ENCODE assay signal across 19 cellular contexts in genomic region chr12:2306686-2307249, GRCh38.
A peak's percentile ranks its signal among the peaks of the same experiment; 100 is the strongest.
DNase-seq lines count a peak whose midpoint lies in the region; ATAC-seq, FAIRE-seq and TF ChIP-seq lines count a peak whose summit lies in the region.
"Had no signal": no experiment of that assay in that cellular context is flagged by ENCODE, and none has a peak within 500 bp of the region (broad histone marks: within the 10 kb centered on the region; RNA-seq: fewer than 3 reads in every experiment).

No MANE protein-coding gene starts in this region.

- DNase-seq in GM12891 (ENCODE audit: insufficient read length, low spot score) (no peak), MV-4-11 (lab: John Stamatoyannopoulos, UW) (peak; percentile 37), chondrocyte (ENCODE audit: low spot score) (no peak), neural progenitor cell (ENCODE audit: low spot score) (peak; percentile 70), thyroid gland (no peak), COLO668 (lab: John Stamatoyannopoulos, UW; ENCODE audit: unreplicated experiment) (no peak)
- DNase-seq: activated CD4-positive, alpha-beta T cell treated with anti-CD3 and anti-CD28 coated beads, Interleukin-2, amount 10 ng/mL, durations not matched to agents 7 days and 5 days; activated naive CD4-positive, alpha-beta T cell treated with Interleukin-2 at 50 U/mL for 16 hours; activated T-cell treated with anti-CD3 and anti-CD28 coated beads for 4 hours; aorta; KG1; midbrain; NCI-H1105 treated with DMSO at 0.1 percent for 48 hours; NCI-H526 treated with DMSO at 0.1 percent for 48 hours; Peyer's patch had no signal

- FAIRE-seq in GM12891 (lab: Jason Lieb, UNC) = peak; percentile 75
- FAIRE-seq: colon had no signal

- H3K4me3 Mint-ChIP-seq in chondrocyte (ENCODE audit: unreplicated experiment) = no peak overlapping the region
- no peak overlapping the region for H3K4me3 Mint-ChIP-seq in neural progenitor cell
- H3K4me3 Mint-ChIP-seq: activated CD4-positive, alpha-beta T cell treated with anti-CD3 and anti-CD28 coated beads, Interleukin-2, amount 10 ng/mL, durations not matched to agents 7 days and 5 days; type B pancreatic cell had no signal

- peak overlapping the region; percentile 89 for H3K27ac Mint-ChIP-seq in chondrocyte (ENCODE audit: unreplicated experiment)
- H3K27ac Mint-ChIP-seq in neural progenitor cell = peak overlapping the region; percentile 57
- H3K27ac Mint-ChIP-seq: activated CD4-positive, alpha-beta T cell treated with anti-CD3 and anti-CD28 coated beads, Interleukin-2, amount 10 ng/mL, durations not matched to agents 7 days and 5 days; type B pancreatic cell had no signal

- H2AFZ ChIP-seq in neural progenitor cell (replicated peaks) = peak overlapping the region; percentile 71

- H3K9ac ChIP-seq in neural progenitor cell = no peak overlapping the region

- H3K9me3 ChIP-seq in neural progenitor cell (ENCODE audit: low read depth) (no peaks in the 10 kb centered on the region), thyroid gland (no peaks in the 10 kb centered on the region)
- H3K9me3 ChIP-seq: Peyer's patch had no signal

- TF ChIP-seq CTCF in chondrocyte (IDR thresholded peaks at IDR 0.05) (no peak), neural progenitor cell (IDR thresholded peaks at IDR 0.05) (no peak), thyroid gland (IDR thresholded peaks at IDR 0.05) (no peak)

- H3K27ac ChIP-seq in neural progenitor cell (no peak overlapping the region), thyroid gland (no peak overlapping the region)

- peaks cover 70% of the 10 kb centered on the region for H3K4me1 Mint-ChIP-seq in chondrocyte (ENCODE audit: low read depth)
- H3K4me1 Mint-ChIP-seq in neural progenitor cell = peaks cover 34% of the 10 kb centered on the region
- H3K4me1 Mint-ChIP-seq: activated CD4-positive, alpha-beta T cell treated with anti-CD3 and anti-CD28 coated beads, Interleukin-2, amount 10 ng/mL, durations not matched to agents 7 days and 5 days had no signal

- peaks cover 21% of the 10 kb centered on the region for H3F3A ChIP-seq in neural progenitor cell (ENCODE audit: low read depth)

- H3K9me3 Mint-ChIP-seq in chondrocyte (ENCODE audit: low read depth) = peaks cover 3% of the 10 kb centered on the region
- peaks cover 7% of the 10 kb centered on the region for H3K9me3 Mint-ChIP-seq in neural progenitor cell
- H3K9me3 Mint-ChIP-seq: activated CD4-positive, alpha-beta T cell treated with anti-CD3 and anti-CD28 coated beads, Interleukin-2, amount 10 ng/mL, durations not matched to agents 7 days and 5 days; type B pancreatic cell had no signal

- no peaks in the 10 kb centered on the region for H3K27me3 ChIP-seq in neural progenitor cell
- H3K27me3 ChIP-seq in thyroid gland = no peaks in the 10 kb centered on the region
- H3K27me3 ChIP-seq: Peyer's patch had no signal

- H3K4me3 ChIP-seq in neural progenitor cell (no peak overlapping the region), thyroid gland (replicated peaks in 1 of 3) (no peak overlapping the region)
- H3K4me3 ChIP-seq: Peyer's patch had no signal

- peaks cover 14% of the 10 kb centered on the region for H3K4me1 ChIP-seq in neural progenitor cell
- H3K4me1 ChIP-seq in thyroid gland = peaks cover 0 to 8% of the 10 kb centered on the region in 2 donors
- H3K4me1 ChIP-seq: Peyer's patch had no signal

- ATAC-seq in HG02588 (IDR thresholded peaks at IDR 0.05; ENCODE audit: unreplicated experiment) (no peak), HG02678 (IDR thresholded peaks at IDR 0.05; ENCODE audit: unreplicated experiment) (no peak)

- H3K4me2 ChIP-seq in neural progenitor cell = peak overlapping the region; percentile 53

- no peaks in the 10 kb centered on the region for H4K20me1 ChIP-seq in neural progenitor cell (ENCODE audit: low read depth)

- peaks cover 2% of the 10 kb centered on the region for H3K36me3 Mint-ChIP-seq in chondrocyte (ENCODE audit: low read depth)
- no peaks in the 10 kb centered on the region for H3K36me3 Mint-ChIP-seq in neural progenitor cell

- TF ChIP-seq POLR2A in GM12891 (IDR thresholded peaks at IDR 0.05; ENCODE audit: low read depth, low read length) = no peak
- no peak for TF ChIP-seq POLR2A in thyroid gland (IDR thresholded peaks at IDR 0.05)

- WGBS in thyroid gland, 2 donors = 81 to 90% methylated on average over 4 to 5 of the region's 5 CpGs

- H3K27me3 Mint-ChIP-seq in chondrocyte (ENCODE audit: low read depth) = no peaks in the 10 kb centered on the region
- peaks cover 3% of the 10 kb centered on the region for H3K27me3 Mint-ChIP-seq in neural progenitor cell (ENCODE audit: insufficient read depth, low read depth)
- H3K27me3 Mint-ChIP-seq: activated CD4-positive, alpha-beta T cell treated with anti-CD3 and anti-CD28 coated beads, Interleukin-2, amount 10 ng/mL, durations not matched to agents 7 days and 5 days had no signal

- H3K36me3 ChIP-seq in neural progenitor cell (no peaks in the 10 kb centered on the region), thyroid gland (no peaks in the 10 kb centered on the region)
- H3K36me3 ChIP-seq: Peyer's patch had no signal

- intact Hi-C loops in thyroid gland (cut with DNase I) = no loop called here

- no peaks in the 10 kb centered on the region for H3K79me2 ChIP-seq in neural progenitor cell (ENCODE audit: low read depth)

TF ChIP-seq in GM12891, 5 proteins besides CTCF, POLR2A, EP300 and RAD21:
- TF ChIP-seq SPI1 (IDR thresholded peaks at IDR 0.05; ENCODE audit: low read depth, low read length) (peak; percentile 76), TAF1 (IDR thresholded peaks at IDR 0.05; ENCODE audit: low read depth, low read length) (no peak), PAX5 (IDR thresholded peaks at IDR 0.05; ENCODE audit: insufficient read depth, low read length, severe bottlenecking) (no peak), POU2F2 (IDR thresholded peaks at IDR 0.05; ENCODE audit: low read depth, low read length) (no peak)

Comparison
In these comparisons a context has a peak if more than half of its experiments do, and no peak if none do; other contexts are left out.
1. DNase-seq: peak in MV-4-11 (single experiment) and neural progenitor cell (single experiment); none in GM12891 (single experiment), chondrocyte (single experiment), thyroid gland (0 of 2) and COLO668 (single experiment).